18 cellular contexts compared by ENCODE assay signal in the genomic region with DNA sequence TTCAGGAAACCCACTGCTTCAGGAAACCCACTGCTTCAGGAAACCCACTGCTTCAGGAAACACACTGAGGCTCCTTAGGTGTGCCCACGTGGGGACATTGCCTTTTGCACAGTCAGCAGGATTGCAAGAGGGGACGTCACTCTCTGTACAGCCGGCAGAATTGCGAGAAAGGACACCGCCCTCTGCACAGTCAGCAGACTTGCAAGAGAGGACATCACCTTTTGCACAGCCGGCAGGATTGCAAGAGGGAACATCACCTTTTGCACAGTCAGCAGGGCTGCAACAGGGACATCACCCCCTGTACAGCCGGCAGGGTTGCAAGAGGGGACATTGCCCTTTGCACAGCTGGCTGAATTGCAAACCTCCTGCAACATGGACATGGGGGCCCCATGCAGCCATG.
"Had no signal": no experiment of that assay in that cellular context is flagged by ENCODE, and none has a peak within 500 bp of the region (broad histone marks: within the 10 kb centered on the region; RNA-seq: fewer than 3 reads in every experiment).

No MANE protein-coding gene starts in this region.

- H3K27ac ChIP-seq: hepatocyte, neutrophil, pancreas, skin epidermis, spleen, testis, tibial artery had no signal

- ATAC-seq: left lobe of liver; mucosa of descending colon; pancreas; stimulated activated memory B cell treated with anti-CD40 and anti-IgM and Interleukin-4, amounts not matched to agents 10 μg/mL and 1 μg/mL and 100 μg/mL, for 72 hours; stimulated activated naive CD8-positive, alpha-beta T cell treated with anti-CD3 and anti-CD28 coated beads, Interleukin-15, Interleukin-2, amounts not matched to agents 100 U/mL and 50 U/mL, for 24 hours had no signal

- DNase-seq: cortex of kidney; kidney; mesenchymal stem cell; mucosa of descending colon; naive B cell; pancreas; spleen; stimulated activated CD4-positive, alpha-beta T cell treated with anti-CD3 and anti-CD28 coated beads, Interleukin-4, amount 100 ng/mL, for 4 hours; stimulated activated naive CD8-positive, alpha-beta T cell treated with anti-CD3 and anti-CD28 coated beads, Interleukin-15, Interleukin-2, amounts not matched to agents 100 U/mL and 50 U/mL, for 24 hours; substantia nigra; testis; tibial artery had no signal

- H3K4me2 ChIP-seq: hepatocyte had no signal

- H3K79me2 ChIP-seq: hepatocyte had no signal

- H3K4me1 ChIP-seq: spleen, testis, tibial artery had no signal

- H3K9me3 ChIP-seq: neutrophil, pancreas, spleen, testis, tibial artery had no signal

- FAIRE-seq: frontal cortex, kidney, pancreas had no signal

- H3K27me3 ChIP-seq: neutrophil, testis had no signal

- H3K36me3 ChIP-seq: neutrophil, pancreas, spleen, tibial artery had no signal

- H2AFZ ChIP-seq: hepatocyte had no signal

- H3K4me3 ChIP-seq: hepatocyte, mucosa of descending colon, pancreas, skin epidermis, spleen, testis, tibial artery had no signal
